19 cellular contexts compared by ENCODE assay signal in the genomic region with DNA sequence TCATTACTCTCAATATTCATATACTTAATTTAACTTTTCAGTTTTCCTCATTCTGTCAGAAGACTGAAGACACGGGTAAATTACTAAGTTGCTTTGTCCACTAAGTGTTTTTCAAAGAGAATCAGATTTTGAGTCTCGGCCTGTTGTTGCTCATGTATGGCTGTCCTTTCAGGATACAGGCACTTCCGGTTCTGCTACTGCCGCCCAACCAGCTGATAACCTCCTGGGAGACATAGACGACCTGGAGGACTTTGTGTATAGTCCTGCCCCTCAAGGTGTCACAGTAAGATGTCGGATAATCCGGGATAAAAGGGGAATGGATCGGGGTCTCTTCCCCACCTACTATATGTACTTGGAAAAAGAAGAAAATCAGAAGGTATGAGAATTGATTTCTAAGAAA. TPM values are rescaled to one million over a fixed set of nuclear protein-coding genes. Genes with fewer than 3 reads are reported as not detected.
DNase-seq lines count a peak whose midpoint lies in the region; ATAC-seq, FAIRE-seq and TF ChIP-seq lines count a peak whose summit lies in the region.
"Had no signal": no experiment of that assay in that cellular context is flagged by ENCODE, and none has a peak within 500 bp of the region (broad histone marks: within the 10 kb centered on the region; RNA-seq: fewer than 3 reads in every experiment).

No MANE protein-coding gene starts in this region.

- H3K27ac Mint-ChIP-seq in HFFc6: no peak overlapping the region
- H3K27ac Mint-ChIP-seq: CD4-positive, CD25-positive, alpha-beta regulatory T cell; GM23338; H9 had no signal

- no peak overlapping the region for H3K4me3 Mint-ChIP-seq in HFFc6
- H3K4me3 Mint-ChIP-seq: CD4-positive, CD25-positive, alpha-beta regulatory T cell; GM23338 had no signal

- H3K27me3 ChIP-seq in right cardiac atrium (ENCODE audit: control insufficient read depth, insufficient read depth) (no peaks in the 10 kb centered on the region), left ventricle myocardium inferior (ENCODE audit: low read depth) (no peaks in the 10 kb centered on the region)
- H3K27me3 ChIP-seq: BLaER1 treated with 17β-estradiol and CSF1 and Interleukin-3, amounts not matched to agents 10 nM and 100 nM had no signal

- peaks cover 13% of the 10 kb centered on the region for H3K4me1 Mint-ChIP-seq in HFFc6 (ENCODE audit: low read depth)
- H3K4me1 Mint-ChIP-seq: GM23338, H9 had no signal

- no peaks in the 10 kb centered on the region for H3K9me3 Mint-ChIP-seq in HFFc6
- H3K9me3 Mint-ChIP-seq: CD4-positive, CD25-positive, alpha-beta regulatory T cell; GM23338; H9 had no signal

- FAIRE-seq in H54 (lab: Jason Lieb, UNC): no peak
- FAIRE-seq: G401.6, GM12892 had no signal

- H3K27me3 Mint-ChIP-seq in HFFc6 (ENCODE audit: insufficient read depth): no peaks in the 10 kb centered on the region
- H3K27me3 Mint-ChIP-seq: CD4-positive, CD25-positive, alpha-beta regulatory T cell had no signal

- DNase-seq in right cardiac atrium: no peak
- no peak for DNase-seq in left ventricle myocardium inferior
- DNase-seq in dermis blood vessel endothelial cell: peak; percentile 76
- DNase-seq in lung microvascular endothelial cell (ENCODE audit: low read depth in 2 of 2): peak; percentile 38 to 80
- DNase-seq in H54 (ENCODE audit: insufficient read length, low spot score): no peak
- DNase-seq in HFFc6: no peak
- DNase-seq: 8988T; AML-193; Calu3; CD4-positive, CD25-positive, alpha-beta regulatory T cell; DMS79; H9; IMR-90 had no signal

- peaks cover 84% of the 10 kb centered on the region for H3K36me3 ChIP-seq in left ventricle myocardium inferior

- H3K4me1 ChIP-seq in right cardiac atrium (ENCODE audit: control insufficient read depth, insufficient read depth, low read length) (no peaks in the 10 kb centered on the region), left ventricle myocardium inferior (peaks cover 4% of the 10 kb centered on the region)

- no peak overlapping the region for H3K4me3 ChIP-seq in right cardiac atrium (ENCODE audit: low read length)
- H3K4me3 ChIP-seq in left ventricle myocardium inferior: no peak overlapping the region
- H3K4me3 ChIP-seq: BLaER1 treated with 17β-estradiol and CSF1 and Interleukin-3, amounts not matched to agents 10 nM and 100 nM; GM23338 had no signal

- 55% methylated on average over 8 of the region's 8 CpGs for WGBS in right cardiac atrium

- no peak for TF ChIP-seq POLR2A in H54 (IDR thresholded peaks at IDR 0.05; ENCODE audit: low read depth, low read length)

- intact Hi-C loops in right cardiac atrium (cut with DNase I): no loop called here
- intact Hi-C loops in left ventricle myocardium inferior (cut with micrococcal nuclease): no loop called here

- peak; percentile 38 to 81 for ATAC-seq in right cardiac atrium
- ATAC-seq in HG03571 (IDR thresholded peaks at IDR 0.05; ENCODE audit: unreplicated experiment): no peak
- ATAC-seq: GM23338 had no signal

- H3K9me3 ChIP-seq in right cardiac atrium (ENCODE audit: control insufficient read depth, low read length) (no peaks in the 10 kb centered on the region), left ventricle myocardium inferior (replicated peaks) (no peaks in the 10 kb centered on the region)
- H3K9me3 ChIP-seq: BLaER1 treated with 17β-estradiol and CSF1 and Interleukin-3, amounts not matched to agents 10 nM and 100 nM had no signal

- peaks cover 23% of the 10 kb centered on the region for H3K36me3 Mint-ChIP-seq in HFFc6 (ENCODE audit: low read depth)

- H3K27ac ChIP-seq in right cardiac atrium (ENCODE audit: low read length) (no peak overlapping the region), left ventricle myocardium inferior (replicated peaks) (no peak overlapping the region)
- H3K27ac ChIP-seq: BLaER1 treated with 17β-estradiol and CSF1 and Interleukin-3, amounts not matched to agents 10 nM and 100 nM; HL-60 had no signal

- no peak for TF ChIP-seq CTCF in left ventricle myocardium inferior (IDR thresholded peaks at IDR 0.05; ENCODE audit: borderline replicate concordance)
- no peak for TF ChIP-seq CTCF in HFFc6 (IDR thresholded peaks at IDR 0.05)

RNA-seq across cellular contexts. Expression of gene TEAD4, which starts 28.3 kb away (rescaled TPM):
- total RNA-seq in right cardiac atrium: 10 to 100 TPM; 11.1 to 22.9 (median 11.8) TPM
- 9.6 TPM for polyA plus RNA-seq in right cardiac atrium
- total RNA-seq in left ventricle myocardium inferior: 6.7 TPM
- total RNA-seq in dermis blood vessel endothelial cell: 24.7 and 36.2 TPM in 2 replicates
- 18.3 and 19.2 TPM in 2 replicates for total RNA-seq in lung microvascular endothelial cell
- 10 to 100 TPM; 22.2 to 26.2 (median 24.7) TPM for total RNA-seq in HFFc6 (2021; fragmentation: NEBNext Ultra II Directional; extraction: Animal tissue kit (Norgen Biotek cat#: 25700))
- total RNA-seq: CD4-positive, CD25-positive, alpha-beta regulatory T cell had no signal
- polyA plus RNA-seq: CD4-positive, CD25-positive, alpha-beta regulatory T cell had no signal

RNA-seq across cellular contexts. Expression of gene TULP3, which starts 40.2 kb away (rescaled TPM):
- 10 to 100 TPM; 14.1 to 17.1 (median 15.9) TPM for total RNA-seq in right cardiac atrium
- polyA plus RNA-seq in right cardiac atrium: 10.5 TPM
- 4.8 TPM for total RNA-seq in left ventricle myocardium inferior
- total RNA-seq in dermis blood vessel endothelial cell: 18.4 and 24.0 TPM in 2 replicates
- 15.9 and 18.3 TPM in 2 replicates for total RNA-seq in lung microvascular endothelial cell
- 10 to 100 TPM; 25.8 to 34.0 (median 31.6) TPM for total RNA-seq in HFFc6 (2021; fragmentation: NEBNext Ultra II Directional; extraction: Animal tissue kit (Norgen Biotek cat#: 25700))

RNA-seq across cellular contexts. Expression of gene RHNO1, which starts 53.8 kb away (rescaled TPM):
- total RNA-seq in right cardiac atrium: 10 to 100 TPM in 1 of 4 donors, 1 to 10 TPM in 3; 8.3 to 11.0 (median 8.7) TPM
- polyA plus RNA-seq in right cardiac atrium: 13.6 TPM
- total RNA-seq in left ventricle myocardium inferior: 3.6 TPM
- total RNA-seq in dermis blood vessel endothelial cell: 23.3 and 25.8 TPM in 2 replicates
- total RNA-seq in lung microvascular endothelial cell: 17.1 and 17.9 TPM in 2 replicates
- 10 to 100 TPM; 25.4 to 47.3 (median 39.7) TPM for total RNA-seq in HFFc6 (2021; fragmentation: NEBNext Ultra II Directional; extraction: Animal tissue kit (Norgen Biotek cat#: 25700))

RNA-seq across cellular contexts. Expression of gene FOXM1, which starts 53.9 kb away (rescaled TPM):
- total RNA-seq in right cardiac atrium: 1 to 10 TPM in 2 of 4 donors, under 1 TPM in 2; 0.33 to 1.7 (median 0.93) TPM
- polyA plus RNA-seq in right cardiac atrium: 0.20 TPM
- total RNA-seq in left ventricle myocardium inferior: 0.71 TPM
- 4.1 and 32.9 TPM in 2 replicates for total RNA-seq in dermis blood vessel endothelial cell
- total RNA-seq in lung microvascular endothelial cell: 1.6 and 3.7 TPM in 2 replicates
- 10 to 100 TPM; 41.9 to 96.4 (median 89.6) TPM for total RNA-seq in HFFc6 (2021; fragmentation: NEBNext Ultra II Directional; extraction: Animal tissue kit (Norgen Biotek cat#: 25700))

Comparison
In these comparisons a context has a peak if more than half of its experiments do, and no peak if none do; other contexts are left out.
1. DNase-seq: peak in dermis blood vessel endothelial cell (single experiment) and lung microvascular endothelial cell (2 of 2); none in right cardiac atrium (0 of 3), left ventricle myocardium inferior (single experiment), H54 (single experiment) and HFFc6 (single experiment).